Comparison of ENCODE assay signal across 2 cellular contexts in genomic region chr15:23446215-23447106, GRCh38.
TF ChIP-seq lines count a peak whose summit lies in the region.

No MANE protein-coding gene starts in this region.

TF ChIP-seq in GM23338, 12 proteins besides CTCF, POLR2A, EP300 and RAD21:
- TF ChIP-seq EZH2phosphoT487 (IDR thresholded peaks at IDR 0.05; ENCODE audit: unreplicated experiment) (no peak), REST (IDR thresholded peaks at IDR 0.05; ENCODE audit: unreplicated experiment) (no peak), ETS1 (IDR thresholded peaks at IDR 0.05) (no peak), ZNF114 (CRISPR knock-in tag; IDR thresholded peaks at IDR 0.05) (no peak), CREB1 (CRISPR knock-in tag; IDR thresholded peaks at IDR 0.05; ENCODE audit: low read depth) (no peak), ZNF462 (CRISPR knock-in tag; IDR thresholded peaks at IDR 0.05) (no peak), ZNF331 (CRISPR knock-in tag; IDR thresholded peaks at IDR 0.05; ENCODE audit: low read depth) (no peak)

TF ChIP-seq in K562, 482 proteins besides CTCF, POLR2A, EP300 and RAD21:
- peak; percentile 30 for TF ChIP-seq ATF3 (IDR thresholded peaks at IDR 0.05)
- no peak for TF ChIP-seq ATF3 (CRISPR knock-in tag; conservative IDR thresholded peaks at IDR 0.05)
- TF ChIP-seq RBM22 (IDR thresholded peaks at IDR 0.05; ENCODE audit: low read depth, low read length, poor library complexity, severe bottlenecking): no peak
- TF ChIP-seq ETV5 (CRISPR knock-in tag; IDR thresholded peaks at IDR 0.05; ENCODE audit: low read depth): no peak
- TF ChIP-seq ZNF592 (IDR thresholded peaks at IDR 0.05): no peak
- no peak for TF ChIP-seq HDAC6 (IDR thresholded peaks at IDR 0.05; ENCODE audit: low read depth, low read length)
- TF ChIP-seq KLF13 (tag; IDR thresholded peaks at IDR 0.05; ENCODE audit: borderline replicate concordance, low read depth): no peak
- no peak for TF ChIP-seq KLF16 (IDR thresholded peaks at IDR 0.05)
